ENCODE assay signal across 13 cellular contexts in the genomic region with DNA sequence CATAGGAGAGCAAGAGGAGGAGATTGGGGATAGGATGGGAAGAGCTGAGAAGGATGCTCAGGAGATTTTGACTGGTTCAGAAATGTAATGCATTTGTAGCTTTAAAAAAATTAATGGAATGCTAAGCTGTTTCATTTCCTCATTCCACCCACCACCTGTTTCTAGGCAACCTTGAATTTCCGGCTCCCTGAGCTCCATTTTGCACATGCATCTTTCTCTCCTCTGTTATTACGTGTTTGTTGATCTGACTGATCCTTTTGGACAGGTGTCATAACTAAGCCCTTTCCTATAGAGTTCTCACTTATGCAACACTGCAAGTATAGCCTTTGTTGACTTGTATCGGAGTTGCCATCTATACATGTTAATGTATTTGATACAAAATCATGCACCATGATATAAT. TPM values are rescaled to one million over a fixed set of nuclear protein-coding genes. Genes with fewer than 3 reads are reported as not detected.
DNase-seq lines count a peak whose midpoint lies in the region; ATAC-seq, FAIRE-seq and TF ChIP-seq lines count a peak whose summit lies in the region.
"Had no signal": no experiment of that assay in that cellular context is flagged by ENCODE, and none has a peak within 500 bp of the region (broad histone marks: within the 10 kb centered on the region; RNA-seq: fewer than 3 reads in every experiment).

No MANE protein-coding gene starts in this region.

- H4K20me1 ChIP-seq in PC-9 (ENCODE audit: insufficient read depth) (no peaks in the 10 kb centered on the region), keratinocyte (ENCODE audit: control insufficient read depth, extremely low read depth, insufficient read depth, low read length) (no peaks in the 10 kb centered on the region)

- WGBS in heart right ventricle, 2 donors, result 76 to 82% methylated on average over 3 of the region's 3 CpGs

- H3K36me3 ChIP-seq in PC-9 (ENCODE audit: low read depth) (no peaks in the 10 kb centered on the region), keratinocyte (ENCODE audit: control insufficient read depth in 2 of 2, extremely low read depth in 1 of 2, insufficient read depth in 2 of 2, low read length in 2 of 2) (no peaks in the 10 kb centered on the region), heart right ventricle (no peaks in the 10 kb centered on the region)
- H3K36me3 ChIP-seq: cardiac muscle cell had no signal

- H3K4me1 ChIP-seq in PC-9 (replicated peaks; ENCODE audit: insufficient read depth), result no peaks in the 10 kb centered on the region
- peaks cover 10% of the 10 kb centered on the region for H3K4me1 ChIP-seq in keratinocyte (ENCODE audit: control insufficient read depth, extremely low read depth, insufficient read depth, low read length)
- H3K4me1 ChIP-seq in heart right ventricle, result peaks cover 0 to 9% (median 0%) of the 10 kb centered on the region in 9 donors

- no peaks in the 10 kb centered on the region for H3K79me2 ChIP-seq in PC-9 (ENCODE audit: low read depth)
- H3K79me2 ChIP-seq in keratinocyte (ENCODE audit: control insufficient read depth, insufficient read depth, low read length), result no peaks in the 10 kb centered on the region

- FAIRE-seq in keratinocyte (lab: Jason Lieb, UNC), result peak; percentile 87

- H3K4me3 ChIP-seq in PC-9, result no peak overlapping the region
- H3K4me3 ChIP-seq in keratinocyte (ENCODE audit: control insufficient read depth in 2 of 3, extremely low read depth in 1 of 3, insufficient read depth in 2 of 3, low read depth in 1 of 3, low read length in 3 of 3), result no peak overlapping the region
- no peak overlapping the region for H3K4me3 ChIP-seq in heart right ventricle
- H3K4me3 ChIP-seq: cardiac muscle cell had no signal

- H3K4me2 ChIP-seq in PC-9 (no peak overlapping the region), keratinocyte (ENCODE audit: control insufficient read depth, extremely low read depth, insufficient read depth, low read depth, low read length) (no peak overlapping the region)

- no peaks in the 10 kb centered on the region for H3K9me2 ChIP-seq in PC-9 (ENCODE audit: insufficient read depth)

- ATAC-seq in HG02642 (IDR thresholded peaks at IDR 0.05; ENCODE audit: poor library complexity, unreplicated experiment) (peak; percentile 45), heart right ventricle (no peak), GM21526 (IDR thresholded peaks at IDR 0.05; ENCODE audit: low FRiP score, unreplicated experiment) (no peak)

- TF ChIP-seq CTCF in PC-9 (conservative IDR thresholded peaks at IDR 0.05), result no peak
- no peak for TF ChIP-seq CTCF in keratinocyte (optimal IDR thresholded peaks at IDR 0.05 in 1 of 3, IDR thresholded peaks at IDR 0.05 in 1 of 3, conservative IDR thresholded peaks at IDR 0.05 in 1 of 3; ENCODE audit: extremely low read depth in 1 of 3, insufficient read depth in 2 of 3, low read length in 3 of 3)
- no peak for TF ChIP-seq CTCF in heart right ventricle (IDR thresholded peaks at IDR 0.05)

- no peak overlapping the region for H3K27ac ChIP-seq in PC-9
- no peak overlapping the region for H3K27ac ChIP-seq in keratinocyte (ENCODE audit: control insufficient read depth, insufficient read depth, low read length)
- H3K27ac ChIP-seq in heart right ventricle, result no peak overlapping the region
- H3K27ac ChIP-seq: cardiac muscle cell had no signal

- 0 out of 2 replicates have a peak overlapping the region, but pooled peaks have one; percentile 23 for H2AFZ ChIP-seq in PC-9
- peak overlapping the region; percentile 3 for H2AFZ ChIP-seq in keratinocyte (ENCODE audit: control insufficient read depth, low read length)

- H3K9ac ChIP-seq in keratinocyte (ENCODE audit: control insufficient read depth, extremely low read depth, insufficient read depth, low read length), result no peak overlapping the region

- H3K27me3 ChIP-seq in PC-9 (ENCODE audit: insufficient read depth, low read depth) (no peaks in the 10 kb centered on the region), keratinocyte (ENCODE audit: control insufficient read depth, extremely low read depth, insufficient read depth, low read length) (no peaks in the 10 kb centered on the region), heart right ventricle (no peaks in the 10 kb centered on the region)

- POLR2A ChIA-PET in PC-9 (lab: Charles Lee; ENCODE audit: unreplicated experiment), result interaction anchor here (0.5 to 1.0 kb wide), 10 partner anchors 15 to 1420 kb away, joined by 3 to 17 read pairs (median 4); partner anchors contain the start of genes ABHD10 and PHLDB2

- intact Hi-C loops in PC-9 (cut with micrococcal nuclease; ENCODE audit: unreplicated experiment) (no loop called here), heart right ventricle (cut with DNase I) (no loop called here)

- CTCF ChIA-PET in PC-9 (lab: Charles Lee), result interaction anchor here (1.5 kb wide), 1 partner anchor 25 kb away, joined by 8 read pairs; no protein-coding TSS in a partner anchor

- H3K9me1 ChIP-seq in keratinocyte (ENCODE audit: control insufficient read depth, extremely low read depth, insufficient read depth, low read length), result no peaks in the 10 kb centered on the region

- no peaks in the 10 kb centered on the region for H3F3A ChIP-seq in PC-9 (ENCODE audit: insufficient read depth, low read depth)

- H3K9me3 ChIP-seq in PC-9 (ENCODE audit: insufficient read depth, low read depth), result peaks cover 10% of the 10 kb centered on the region; the same call in 1 of the 2 replicates
- no peaks in the 10 kb centered on the region for H3K9me3 ChIP-seq in keratinocyte (ENCODE audit: control insufficient read depth, low read depth, low read length)
- no peaks in the 10 kb centered on the region for H3K9me3 ChIP-seq in heart right ventricle

- dilution Hi-C loops in keratinocyte (cut with MboI; ENCODE audit: extremely low pct_ligation_motif_present, low sequenced_read_pairs), result no loop called here

- BruUV-seq in PC-9 (replicated peaks; lab: Mats Ljungman, UMichigan), result no TSS peak

- peak; percentile 40 for DNase-seq in EH (ENCODE audit: low read depth)
- DNase-seq in PC-9, result peak; percentile 58 to 68
- peak; percentile 7 for DNase-seq in keratinocyte (ENCODE audit: low read depth, low spot score)
- no peak for DNase-seq in SHP77 treated with DMSO at 0.1 percent for 48 hours (lab: John Stamatoyannopoulos, UW)
- no peak for DNase-seq in heart right ventricle
- DNase-seq in SKM-1 treated with dmso at 0.1 percent for 144 hours (lab: John Stamatoyannopoulos, UW; ENCODE audit: unreplicated experiment), result no peak
- DNase-seq: activated CD8-positive, alpha-beta memory T cell treated with anti-CD3 and anti-CD28 coated beads, Interleukin-2, amount 50 U/mL, for 48 hours; NCI-H1105; stimulated activated CD4-positive, alpha-beta T cell treated with anti-CD3 and anti-CD28 coated beads, Interleukin-4, amount 100 ng/mL, for 24 hours; SW 1271 had no signal

RNA-seq across cellular contexts. Expression of gene TMPRSS7, which starts 4.3 kb away (rescaled TPM):
- total RNA-seq in PC-9 (2021) (0.23 TPM in 1 of 2 replicates, not detected in the other), heart right ventricle (not detected)
- polyA plus RNA-seq in keratinocyte (0.02 to 0.18 TPM (median 0.08 TPM) in 3 replicates), heart right ventricle (not detected)
- not detected for polyA plus RNA-seq in keratinocyte (2011; ENCODE audit: low read depth)
- 0.04 and 0.05 TPM in 2 replicates for polyA plus RNA-seq in keratinocyte (2011; cell fraction: cytosol; rRNA removed)
- polyA plus RNA-seq in keratinocyte (2011; cell fraction: nucleus; rRNA removed), result 0.18 and 0.21 TPM in 2 replicates
- polyA plus RNA-seq in keratinocyte (2012; ENCODE audit: low replicate concordance), result 0.05 and 0.14 TPM in 2 replicates
- 0.26 TPM in 1 of 3 replicates, not detected in the others for polyA minus RNA-seq in keratinocyte
- polyA minus RNA-seq in keratinocyte (2011; cell fraction: cytosol; rRNA and poly(A)+ RNA removed), result not detected
- polyA minus RNA-seq in keratinocyte (2011; cell fraction: nucleus; rRNA and poly(A)+ RNA removed), result 0.23 and 0.32 TPM in 2 replicates
- total RNA-seq: cardiac muscle cell had no signal
- polyA plus RNA-seq: cardiac muscle cell had no signal

RNA-seq across cellular contexts. Expression of gene TAGLN3, which starts 40.1 kb away (rescaled TPM):
- total RNA-seq in PC-9 (2021) (not detected in 2 replicates), heart right ventricle (1 to 10 TPM in 2 of 10 donors, under 1 TPM in 5, not detected in 3; 0.36 to 1.1 (median 0.58) TPM)
- polyA plus RNA-seq in keratinocyte (6.4 to 8.9 TPM (median 8.5 TPM) in 3 replicates), heart right ventricle (under 1 TPM; 0.10 to 0.66 TPM)
- polyA plus RNA-seq in keratinocyte (2011; ENCODE audit: low read depth), result 1.9 TPM
- polyA plus RNA-seq in keratinocyte (2011; cell fraction: cytosol; rRNA removed), result 4.2 and 4.3 TPM in 2 replicates
- polyA plus RNA-seq in keratinocyte (2011; cell fraction: nucleus; rRNA removed), result 4.6 and 5.7 TPM in 2 replicates
- 2.4 and 5.7 TPM in 2 replicates for polyA plus RNA-seq in keratinocyte (2012; ENCODE audit: low replicate concordance)
- 2.5 to 6.7 TPM (median 2.5 TPM) in 3 replicates for polyA minus RNA-seq in keratinocyte
- not detected for polyA minus RNA-seq in keratinocyte (2011; cell fraction: cytosol; rRNA and poly(A)+ RNA removed)
- 5.9 and 8.8 TPM in 2 replicates for polyA minus RNA-seq in keratinocyte (2011; cell fraction: nucleus; rRNA and poly(A)+ RNA removed)

RNA-seq across cellular contexts. Expression of gene C3orf52, which starts 47.3 kb away (rescaled TPM):
- 7.5 and 9.9 TPM in 2 replicates for total RNA-seq in PC-9 (2021)
- 12.9 to 15.8 TPM (median 13.7 TPM) in 3 replicates for polyA plus RNA-seq in keratinocyte
- polyA plus RNA-seq in keratinocyte (2011; ENCODE audit: low read depth), result 3.8 TPM
- 5.3 and 7.8 TPM in 2 replicates for polyA plus RNA-seq in keratinocyte (2011; cell fraction: cytosol; rRNA removed)
- 36.2 and 46.6 TPM in 2 replicates for polyA plus RNA-seq in keratinocyte (2011; cell fraction: nucleus; rRNA removed)
- polyA plus RNA-seq in keratinocyte (2012; ENCODE audit: low replicate concordance), result 7.7 and 14.1 TPM in 2 replicates
- 10.4 to 42.3 TPM (median 27.2 TPM) in 3 replicates for polyA minus RNA-seq in keratinocyte
- 4.0 TPM for polyA minus RNA-seq in keratinocyte (2011; cell fraction: cytosol; rRNA and poly(A)+ RNA removed)
- polyA minus RNA-seq in keratinocyte (2011; cell fraction: nucleus; rRNA and poly(A)+ RNA removed), result 42.8 and 81.6 TPM in 2 replicates
- total RNA-seq in heart right ventricle, result 1 to 10 TPM; 3.5 to 9.8 (median 5.0) TPM
- polyA plus RNA-seq in heart right ventricle, result 1 to 10 TPM; 3.1 to 6.0 TPM

Comparison
In these comparisons a context has a peak if more than half of its experiments do, and no peak if none do; other contexts are left out.
1. DNase-seq: peak in EH (single experiment), PC-9 (2 of 2) and keratinocyte (single experiment); none in SHP77 treated with DMSO at 0.1 percent for 48 hours (single experiment), heart right ventricle (0 of 2) and SKM-1 treated with dmso at 0.1 percent for 144 hours (single experiment).